ENCODE assay signal across 1 cellular context in genomic region chr13:80342541-80343371, GRCh38.
TF ChIP-seq lines count a peak whose summit lies in the region.

No MANE protein-coding gene starts in this region.

TF ChIP-seq in HepG2, 621 proteins besides CTCF, POLR2A, EP300 and RAD21 (continued from another document):
- TF ChIP-seq CAMTA2 (CRISPR knock-in tag; IDR thresholded peaks at IDR 0.05; ENCODE audit: borderline replicate concordance) (0 out of 2 replicates have a peak, but pooled peaks have one; percentile 35), ZNF17 (CRISPR knock-in tag; IDR thresholded peaks at IDR 0.05) (no peak), THRA (CRISPR knock-in tag; IDR thresholded peaks at IDR 0.05; ENCODE audit: borderline replicate concordance) (peak; percentile 69), ZNF766 (CRISPR knock-in tag; IDR thresholded peaks at IDR 0.05; ENCODE audit: borderline replicate concordance) (0 out of 2 replicates have a peak, but pooled peaks have one; percentile 51), ZNF674 (CRISPR knock-in tag; IDR thresholded peaks at IDR 0.05; ENCODE audit: low read depth) (no peak), CBX5 (CRISPR knock-in tag; IDR thresholded peaks at IDR 0.05; ENCODE audit: borderline replicate concordance) (peak; percentile 53; the same call in 1 of the 2 replicates), ADNP (CRISPR knock-in tag; IDR thresholded peaks at IDR 0.05) (no peak), ESRRA (CRISPR knock-in tag; IDR thresholded peaks at IDR 0.05; ENCODE audit: low read depth) (no peak), ZNF503 (CRISPR knock-in tag; IDR thresholded peaks at IDR 0.05) (peak; percentile 73; the same call in 1 of the 2 replicates), BHLHE40 (IDR thresholded peaks at IDR 0.05; ENCODE audit: low read length) (no peak), NRL (CRISPR knock-in tag; IDR thresholded peaks at IDR 0.05; ENCODE audit: borderline replicate concordance) (peak; percentile 80; the same call in 1 of the 2 replicates), ZBTB14 (CRISPR knock-in tag; IDR thresholded peaks at IDR 0.05) (no peak), ASH2L (IDR thresholded peaks at IDR 0.05; ENCODE audit: insufficient read length, low read depth, low read length) (peak; percentile 61), ZNF574 (CRISPR knock-in tag; IDR thresholded peaks at IDR 0.05) (peak; percentile 88), GABPA (IDR thresholded peaks at IDR 0.05; ENCODE audit: low read depth, low read length) (no peak), GABPA (CRISPR knock-in tag; IDR thresholded peaks at IDR 0.05; ENCODE audit: low read depth) (0 out of 2 replicates have a peak, but pooled peaks have one; percentile 11), ZZZ3 (CRISPR knock-in tag; IDR thresholded peaks at IDR 0.05; ENCODE audit: borderline replicate concordance) (no peak), SSRP1 (CRISPR knock-in tag; IDR thresholded peaks at IDR 0.05) (no peak), ZSCAN5A (CRISPR knock-in tag; IDR thresholded peaks at IDR 0.05; ENCODE audit: borderline replicate concordance) (no peak), ISX (CRISPR knock-in tag; conservative IDR thresholded peaks at IDR 0.05) (no peak), SIX1 (CRISPR knock-in tag; IDR thresholded peaks at IDR 0.05; ENCODE audit: borderline replicate concordance) (no peak), RFX5 (IDR thresholded peaks at IDR 0.05; ENCODE audit: low read depth, low read length) (no peak), ZNF724P (CRISPR knock-in tag; IDR thresholded peaks at IDR 0.05; ENCODE audit: borderline replicate concordance) (0 out of 2 replicates have a peak, but pooled peaks have one; percentile 68), ZNF772 (CRISPR knock-in tag; IDR thresholded peaks at IDR 0.05) (no peak; the same call in none of the 2 replicates), ZNF263 (CRISPR knock-in tag; IDR thresholded peaks at IDR 0.05) (no peak), ZSCAN22 (CRISPR knock-in tag; IDR thresholded peaks at IDR 0.05) (no peak), ZNF382 (CRISPR knock-in tag; IDR thresholded peaks at IDR 0.05; ENCODE audit: borderline replicate concordance) (no peak), SMAD1 (CRISPR knock-in tag; IDR thresholded peaks at IDR 0.05; ENCODE audit: borderline replicate concordance, low read depth) (peak; percentile 70; the same call in 1 of the 2 replicates), NCOA5 (CRISPR knock-in tag; IDR thresholded peaks at IDR 0.05) (no peak), ZNF558 (CRISPR knock-in tag; IDR thresholded peaks at IDR 0.05; ENCODE audit: borderline replicate concordance) (peak; percentile 75; the same call in 1 of the 2 replicates), TOE1 (CRISPR knock-in tag; IDR thresholded peaks at IDR 0.05) (no peak), YY1 (IDR thresholded peaks at IDR 0.05; ENCODE audit: insufficient read depth, insufficient replicate concordance, low read depth, low read length) (peak; percentile 78), KDM6A (CRISPR knock-in tag; IDR thresholded peaks at IDR 0.05; ENCODE audit: low read depth) (no peak), DNMT3B (CRISPR knock-in tag; conservative IDR thresholded peaks at IDR 0.05) (0 out of 2 replicates have a peak, but pooled peaks have one; percentile 62), ZNF431 (CRISPR knock-in tag; IDR thresholded peaks at IDR 0.05; ENCODE audit: borderline replicate concordance, low read depth) (no peak), ZNF776 (CRISPR knock-in tag; IDR thresholded peaks at IDR 0.05) (peak; percentile 66; the same call in 1 of the 2 replicates), MXI1 (IDR thresholded peaks at IDR 0.05; ENCODE audit: borderline replicate concordance, low read depth, low read length) (peak; percentile 38; the same call in 1 of the 3 replicates)
- TF ChIP-seq, protein P1, sequence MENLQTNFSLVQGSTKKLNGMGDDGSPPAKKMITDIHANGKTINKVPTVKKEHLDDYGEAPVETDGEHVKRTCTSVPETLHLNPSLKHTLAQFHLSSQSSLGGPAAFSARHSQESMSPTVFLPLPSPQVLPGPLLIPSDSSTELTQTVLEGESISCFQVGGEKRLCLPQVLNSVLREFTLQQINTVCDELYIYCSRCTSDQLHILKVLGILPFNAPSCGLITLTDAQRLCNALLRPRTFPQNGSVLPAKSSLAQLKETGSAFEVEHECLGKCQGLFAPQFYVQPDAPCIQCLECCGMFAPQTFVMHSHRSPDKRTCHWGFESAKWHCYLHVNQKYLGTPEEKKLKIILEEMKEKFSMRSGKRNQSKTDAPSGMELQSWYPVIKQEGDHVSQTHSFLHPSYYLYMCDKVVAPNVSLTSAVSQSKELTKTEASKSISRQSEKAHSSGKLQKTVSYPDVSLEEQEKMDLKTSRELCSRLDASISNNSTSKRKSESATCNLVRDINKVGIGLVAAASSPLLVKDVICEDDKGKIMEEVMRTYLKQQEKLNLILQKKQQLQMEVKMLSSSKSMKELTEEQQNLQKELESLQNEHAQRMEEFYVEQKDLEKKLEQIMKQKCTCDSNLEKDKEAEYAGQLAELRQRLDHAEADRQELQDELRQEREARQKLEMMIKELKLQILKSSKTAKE (CRISPR knock-in tag; IDR thresholded peaks at IDR 0.05; ENCODE audit: borderline replicate concordance), result no peak
- TF ChIP-seq, protein P2, sequence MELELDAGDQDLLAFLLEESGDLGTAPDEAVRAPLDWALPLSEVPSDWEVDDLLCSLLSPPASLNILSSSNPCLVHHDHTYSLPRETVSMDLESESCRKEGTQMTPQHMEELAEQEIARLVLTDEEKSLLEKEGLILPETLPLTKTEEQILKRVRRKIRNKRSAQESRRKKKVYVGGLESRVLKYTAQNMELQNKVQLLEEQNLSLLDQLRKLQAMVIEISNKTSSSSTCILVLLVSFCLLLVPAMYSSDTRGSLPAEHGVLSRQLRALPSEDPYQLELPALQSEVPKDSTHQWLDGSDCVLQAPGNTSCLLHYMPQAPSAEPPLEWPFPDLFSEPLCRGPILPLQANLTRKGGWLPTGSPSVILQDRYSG (CRISPR knock-in tag; IDR thresholded peaks at IDR 0.05), result peak; percentile 55; the same call in 1 of the 2 replicates
